2 cellular contexts compared by ENCODE assay signal in genomic region chr3:100179692-100180349, GRCh38.
TF ChIP-seq lines count a peak whose summit lies in the region.

No MANE protein-coding gene starts in this region.

TF ChIP-seq in HepG2, 621 proteins besides CTCF, POLR2A, EP300 and RAD21:
- no peak for TF ChIP-seq KLF16 (CRISPR knock-in tag; IDR thresholded peaks at IDR 0.05)
- peak; percentile 72; the same call in 1 of the 2 replicates for TF ChIP-seq ZNF280B (CRISPR knock-in tag; IDR thresholded peaks at IDR 0.05; ENCODE audit: borderline replicate concordance)

TF ChIP-seq in GM12878, 131 proteins besides CTCF, POLR2A, EP300 and RAD21:
- TF ChIP-seq BRCA1 (IDR thresholded peaks at IDR 0.05; ENCODE audit: low read depth, low read length) (no peak), CBX5 (IDR thresholded peaks at IDR 0.05; ENCODE audit: low read depth) (0 out of 2 replicates have a peak, but pooled peaks have one; percentile 38), ZBTB4 (CRISPR knock-in tag; IDR thresholded peaks at IDR 0.05) (no peak)
TF ChIP-seq in GM12878: peak in this region for 1.
